11 cellular contexts compared by ENCODE assay signal in genomic region chr17:4679652-4680051, GRCh38. TPM values are rescaled to one million over a fixed set of nuclear protein-coding genes. Genes with fewer than 3 reads are reported as not detected.
A peak's percentile ranks its signal among the peaks of the same experiment; 100 is the strongest.
DNase-seq lines count a peak whose midpoint lies in the region; ATAC-seq, FAIRE-seq and TF ChIP-seq lines count a peak whose summit lies in the region.
"Had no signal": no experiment of that assay in that cellular context is flagged by ENCODE, and none has a peak within 500 bp of the region (broad histone marks: within the 10 kb centered on the region; RNA-seq: fewer than 3 reads in every experiment).

No MANE protein-coding gene starts in this region.

- DNase-seq in Daoy (ENCODE audit: low read depth) (peak; percentile 56), LNCaP clone FGC (ENCODE audit: low read depth) (peak; percentile 11), cardiac fibroblast (ENCODE audit: low read depth in 2 of 2) (peak; percentile 38 to 63), mucosa of descending colon (no peak), NCI-H2196 treated with DMSO at 0.1 percent for 48 hours (lab: John Stamatoyannopoulos, UW; ENCODE audit: unreplicated experiment) (no peak), GM19239 (ENCODE audit: insufficient read length, low spot score) (no peak), NCI-H1417 (lab: John Stamatoyannopoulos, UW) (no peak)
- DNase-seq: stimulated activated CD4-positive, alpha-beta T cell treated with anti-CD3 and anti-CD28 coated beads, Interleukin-12 subunit alpha, Interleukin-12 subunit beta, amount 100 ng/mL, for 4 hours; stomach had no signal

- peak; percentile 28 for ATAC-seq in mucosa of descending colon
- no peak for ATAC-seq in GM19452 (IDR thresholded peaks at IDR 0.05; ENCODE audit: unreplicated experiment)

- TF ChIP-seq CTCF in LNCaP clone FGC (IDR thresholded peaks at IDR 0.05; ENCODE audit: control insufficient read depth, extremely low read depth, insufficient read depth): no peak
- TF ChIP-seq CTCF in cardiac fibroblast (IDR thresholded peaks at IDR 0.05; ENCODE audit: low read depth, low read length): no peak
- no peak for TF ChIP-seq CTCF in mucosa of descending colon (IDR thresholded peaks at IDR 0.05)

- no peak overlapping the region for H3K4me3 ChIP-seq in LNCaP clone FGC (ENCODE audit: low read depth, low read length)
- no peak overlapping the region for H3K4me3 ChIP-seq in cardiac fibroblast (replicated peaks in 1 of 2; ENCODE audit: low read depth in 2 of 2, low read length in 2 of 2)
- no peak overlapping the region for H3K4me3 ChIP-seq in mucosa of descending colon
- H3K4me3 ChIP-seq: stomach had no signal

- intact Hi-C loops in mucosa of descending colon (cut with DNase I, micrococcal nuclease): no loop called here

- H3K4me1 ChIP-seq in mucosa of descending colon (ENCODE audit: low read depth): no peaks in the 10 kb centered on the region
- H3K4me1 ChIP-seq: stomach had no signal

- FAIRE-seq in GM19239 (lab: Jason Lieb, UNC): no peak
- FAIRE-seq: G401.6 had no signal

- no peaks in the 10 kb centered on the region for H3K36me3 ChIP-seq in mucosa of descending colon (ENCODE audit: low read depth)

- H3K9me3 ChIP-seq in mucosa of descending colon: no peaks in the 10 kb centered on the region
- H3K9me3 ChIP-seq: stomach had no signal

RNA-seq across cellular contexts. Expression of gene PELP1, which starts 24.3 kb away (rescaled TPM):
- 31.8 and 35.1 TPM in 2 replicates for total RNA-seq in Daoy (2014; rRNA removed; shearing (Covaris generic))
- 10 to 100 TPM; 30.1 to 51.2 (median 35.6) TPM for total RNA-seq in mucosa of descending colon

RNA-seq across cellular contexts. Expression of gene ARRB2, which starts 30.8 kb away (rescaled TPM):
- total RNA-seq in Daoy (2014; rRNA removed; shearing (Covaris generic)): 10.7 and 16.4 TPM in 2 replicates
- 10 to 100 TPM; 29.7 to 56.5 (median 49.9) TPM for total RNA-seq in mucosa of descending colon

RNA-seq across cellular contexts. Expression of gene ALOX15, which starts 38.2 kb away (rescaled TPM):
- total RNA-seq in Daoy (2014; rRNA removed; shearing (Covaris generic)): not detected in 2 replicates
- 1 to 10 TPM in 1 of 3 donors, under 1 TPM in 2; 0.10 to 1.7 (median 0.23) TPM for total RNA-seq in mucosa of descending colon

RNA-seq across cellular contexts. Expression of gene MED11, which starts 51.6 kb away (rescaled TPM):
- total RNA-seq in Daoy (2014; rRNA removed; shearing (Covaris generic)): 23.9 and 29.3 TPM in 2 replicates
- total RNA-seq in mucosa of descending colon: 10 to 100 TPM; 21.4 to 28.3 (median 22.2) TPM

RNA-seq across cellular contexts. Expression of gene ZMYND15, which starts 60.0 kb away (rescaled TPM):
- total RNA-seq in Daoy (2014; rRNA removed; shearing (Covaris generic)): 1.1 TPM in 1 of 2 replicates, not detected in the other
- total RNA-seq in mucosa of descending colon: 1 to 10 TPM; 1.2 to 1.4 (median 1.3) TPM

Comparison
In these comparisons a context has a peak if more than half of its experiments do, and no peak if none do; other contexts are left out.
1. DNase-seq: peak in Daoy (single experiment), LNCaP clone FGC (single experiment) and cardiac fibroblast (2 of 2); none in mucosa of descending colon (0 of 3), NCI-H2196 treated with DMSO at 0.1 percent for 48 hours (single experiment), GM19239 (single experiment) and NCI-H1417 (0 of 3).